In the genomic region with DNA sequence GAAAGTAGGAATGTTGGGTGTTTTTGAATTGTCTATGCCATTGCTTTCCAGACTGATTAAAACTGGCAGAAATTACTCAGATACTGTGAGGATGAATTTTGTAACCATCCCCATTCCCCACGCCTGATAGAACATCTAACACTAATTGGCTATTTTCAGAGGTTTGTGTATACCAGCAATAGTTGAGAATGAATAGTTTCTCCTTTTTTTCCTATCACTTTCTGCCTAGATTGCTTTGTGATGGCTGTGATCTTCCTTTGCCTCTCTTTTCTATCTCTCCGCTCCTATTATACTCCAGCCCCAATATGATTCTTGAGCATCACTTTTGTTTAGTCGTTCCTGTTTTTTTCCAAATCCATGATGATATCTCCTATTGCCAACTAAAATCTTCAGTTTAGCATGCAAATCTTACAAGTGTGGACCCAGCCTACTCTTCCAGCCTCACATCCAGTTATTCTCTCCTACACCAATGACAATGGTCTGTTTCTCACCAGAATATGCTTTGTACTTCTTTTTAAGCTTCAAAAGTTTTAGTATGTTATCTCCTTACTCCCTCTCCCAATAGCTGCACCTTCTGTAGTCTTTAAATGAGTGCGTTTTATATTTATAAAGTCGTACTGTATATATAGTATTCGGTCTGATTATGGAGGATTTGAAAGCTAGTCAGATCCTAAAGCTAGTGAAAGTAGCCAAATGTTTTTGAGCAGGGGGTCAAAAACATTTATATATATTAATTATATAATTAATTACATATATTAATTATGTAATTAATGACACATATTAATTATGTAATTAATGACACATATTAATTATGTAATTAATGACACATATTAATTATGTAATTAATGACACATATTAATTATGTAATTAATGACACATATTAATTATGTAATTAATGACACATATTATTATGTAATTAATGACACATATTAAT, we compare ENCODE assay signal across 16 cellular contexts. TPM values are rescaled to one million over a fixed set of nuclear protein-coding genes. Genes with fewer than 3 reads are reported as not detected.
A peak's percentile ranks its signal among the peaks of the same experiment; 100 is the strongest.
DNase-seq lines count a peak whose midpoint lies in the region; ATAC-seq and TF ChIP-seq lines count a peak whose summit lies in the region.
"Had no signal": no experiment of that assay in that cellular context is flagged by ENCODE, and none has a peak within 500 bp of the region (broad histone marks: within the 10 kb centered on the region; RNA-seq: fewer than 3 reads in every experiment).

No MANE protein-coding gene starts in this region.

- H3K4me3 Mint-ChIP-seq in MCF 10A (ENCODE audit: unreplicated experiment): no peak overlapping the region
- H3K4me3 Mint-ChIP-seq: central memory CD8-positive, alpha-beta T cell; nephron had no signal

- DNase-seq in DMS114 treated with DMSO at 0.1 percent for 48 hours (lab: John Stamatoyannopoulos, UW; ENCODE audit: unreplicated experiment) (peak; percentile 61), HT1080 (ENCODE audit: low read depth) (peak; percentile 5), MCF 10A (ENCODE audit: unreplicated experiment) (no peak), COR-L47 (lab: John Stamatoyannopoulos, UW) (no peak)
- no peak for DNase-seq in activated CD4-positive, alpha-beta T cell treated with anti-CD3 and anti-CD28 coated beads, Interleukin-2, amount 50 U/mL, for 4 hours
- DNase-seq: activated CD4-positive, alpha-beta T cell treated with anti-CD3 and anti-CD28 coated beads, Interleukin-2, amount 50 U/mL, for 1 hour; activated effector memory CD4-positive, alpha-beta T cell treated with anti-CD3 and anti-CD28 coated beads, Interleukin-2, amount 50 U/mL, for 16 hours; C1 segment of cervical spinal cord; heart right ventricle; NCI-H1436; sigmoid colon had no signal

- no peak for TF ChIP-seq EP300 in gastroesophageal sphincter (IDR thresholded peaks at IDR 0.05)

- H3K9me3 Mint-ChIP-seq in MCF 10A (ENCODE audit: unreplicated experiment): peaks cover 9% of the 10 kb centered on the region
- H3K9me3 Mint-ChIP-seq: central memory CD8-positive, alpha-beta T cell had no signal

- WGBS in gastroesophageal sphincter (ENCODE audit: low coverage in 1 of 2), 2 donors: 66 to 87% methylated on average over 6 of the region's 6 CpGs

- no peak overlapping the region for H3K4me3 ChIP-seq in gastroesophageal sphincter
- H3K4me3 ChIP-seq: heart right ventricle, sigmoid colon had no signal

- CTCF ChIA-PET in MCF 10A (lab: Yijun Ruan, JAX): interaction anchor here (1.8 to 2.0 kb wide), 2 partner anchors 12 to 275 kb away, joined by 4 to 6 read pairs; no protein-coding TSS in a partner anchor

- H3K4me1 Mint-ChIP-seq in MCF 10A (ENCODE audit: insufficient read depth, unreplicated experiment): peaks cover 25% of the 10 kb centered on the region
- H3K4me1 Mint-ChIP-seq: central memory CD8-positive, alpha-beta T cell; nephron had no signal

- H3K4me1 ChIP-seq in gastroesophageal sphincter: peaks cover 2 to 20% (median 2%) of the 10 kb centered on the region in 3 donors

- H3K9me3 ChIP-seq in gastroesophageal sphincter: peaks cover 0 to 3% (median 0%) of the 10 kb centered on the region in 3 donors
- H3K9me3 ChIP-seq: sigmoid colon had no signal

- H3K27me3 Mint-ChIP-seq in MCF 10A (ENCODE audit: insufficient read depth, unreplicated experiment): no peaks in the 10 kb centered on the region

- no peak overlapping the region for H3K27ac Mint-ChIP-seq in MCF 10A (ENCODE audit: low read depth, unreplicated experiment)

- no peaks in the 10 kb centered on the region for H3K36me3 Mint-ChIP-seq in MCF 10A (ENCODE audit: insufficient read depth, unreplicated experiment)

- intact Hi-C loops in MCF 10A (cut with micrococcal nuclease): no loop called here

- no TSS peak for BruUV-seq in MCF 10A (replicated peaks; lab: Mats Ljungman, UMichigan)

- H3K27ac ChIP-seq in gastroesophageal sphincter: no peak overlapping the region
- H3K27ac ChIP-seq: heart right ventricle, sigmoid colon had no signal

- TF ChIP-seq CTCF in gastroesophageal sphincter (IDR thresholded peaks at IDR 0.05) (no peak), MCF 10A (IDR thresholded peaks at IDR 0.05; ENCODE audit: unreplicated experiment) (no peak)

- POLR2A ChIA-PET in MCF 10A (lab: Yijun Ruan, JAX): interaction anchor here (1.0 kb wide), 3 partner anchors 19 to 43 kb away, joined by 4 read pairs; no protein-coding TSS in a partner anchor

- no peak for TF ChIP-seq POLR2A in gastroesophageal sphincter (IDR thresholded peaks at IDR 0.05)

- ATAC-seq in SK-N-SH treated with all-trans-retinoic acid at 6 μM for 48 hours: peak; percentile 78
- ATAC-seq in gastroesophageal sphincter: peak; percentile 71
- ATAC-seq in GM21717 (IDR thresholded peaks at IDR 0.05; ENCODE audit: unreplicated experiment): no peak
- ATAC-seq: heart right ventricle had no signal

- H3K27me3 ChIP-seq in gastroesophageal sphincter: no peaks in the 10 kb centered on the region
- H3K27me3 ChIP-seq: heart right ventricle, sigmoid colon had no signal

- no peaks in the 10 kb centered on the region for H3K36me3 ChIP-seq in gastroesophageal sphincter
- H3K36me3 ChIP-seq: heart right ventricle, sigmoid colon had no signal

TF ChIP-seq in SK-N-SH treated with all-trans-retinoic acid at 6 μM for 48 hours, 23 proteins besides CTCF, POLR2A, EP300 and RAD21:
- TF ChIP-seq BACH2 (CRISPR knock-in tag; IDR thresholded peaks at IDR 0.05; ENCODE audit: borderline replicate concordance): no peak
- TF ChIP-seq SNAI2 (CRISPR knock-in tag; IDR thresholded peaks at IDR 0.05): no peak
- no peak for TF ChIP-seq ESRRG (CRISPR knock-in tag; IDR thresholded peaks at IDR 0.05)
- TF ChIP-seq CSDC2 (CRISPR knock-in tag; IDR thresholded peaks at IDR 0.05): no peak
- TF ChIP-seq ARNTL (CRISPR knock-in tag; IDR thresholded peaks at IDR 0.05; ENCODE audit: borderline replicate concordance, low read depth): no peak
- TF ChIP-seq GLIS3 (CRISPR knock-in tag; IDR thresholded peaks at IDR 0.05): no peak
- no peak for TF ChIP-seq ZNF565 (CRISPR knock-in tag; conservative IDR thresholded peaks at IDR 0.05; ENCODE audit: low read depth)
- TF ChIP-seq, protein P1, sequence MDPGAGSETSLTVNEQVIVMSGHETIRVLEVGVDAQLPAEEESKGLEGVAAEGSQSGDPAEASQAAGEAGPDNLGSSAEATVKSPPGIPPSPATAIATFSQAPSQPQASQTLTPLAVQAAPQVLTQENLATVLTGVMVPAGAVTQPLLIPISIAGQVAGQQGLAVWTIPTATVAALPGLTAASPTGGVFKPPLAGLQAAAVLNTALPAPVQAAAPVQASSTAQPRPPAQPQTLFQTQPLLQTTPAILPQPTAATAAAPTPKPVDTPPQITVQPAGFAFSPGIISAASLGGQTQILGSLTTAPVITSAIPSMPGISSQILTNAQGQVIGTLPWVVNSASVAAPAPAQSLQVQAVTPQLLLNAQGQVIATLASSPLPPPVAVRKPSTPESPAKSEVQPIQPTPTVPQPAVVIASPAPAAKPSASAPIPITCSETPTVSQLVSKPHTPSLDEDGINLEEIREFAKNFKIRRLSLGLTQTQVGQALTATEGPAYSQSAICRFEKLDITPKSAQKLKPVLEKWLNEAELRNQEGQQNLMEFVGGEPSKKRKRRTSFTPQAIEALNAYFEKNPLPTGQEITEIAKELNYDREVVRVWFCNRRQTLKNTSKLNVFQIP (CRISPR knock-in tag; IDR thresholded peaks at IDR 0.05; ENCODE audit: borderline replicate concordance, low read depth): no peak

RNA-seq across cellular contexts. Expression of gene MAGI3, which starts 25.2 kb away (rescaled TPM):
- 6.4 and 7.8 TPM in 2 replicates for total RNA-seq in HT1080 (2014; rRNA removed; shearing (Covaris generic))
- 3.4 and 4.6 TPM in 2 replicates for polyA plus RNA-seq in HT1080 (2015; cell fraction: cytosol; rRNA removed)
- polyA plus RNA-seq in HT1080 (2015; cell fraction: nucleus; rRNA removed): 5.4 and 6.0 TPM in 2 replicates
- total RNA-seq in gastroesophageal sphincter: 10 to 100 TPM; 18.2 to 26.6 (median 22.7) TPM
- 12.8 and 14.3 TPM in 2 replicates for total RNA-seq in MCF 10A (2022)

Comparison
In these comparisons a context has a peak if more than half of its experiments do, and no peak if none do; other contexts are left out.
1. DNase-seq: peak in DMS114 treated with DMSO at 0.1 percent for 48 hours (single experiment) and HT1080 (single experiment); none in MCF 10A (single experiment), activated CD4-positive, alpha-beta T cell treated with anti-CD3 and anti-CD28 coated beads, Interleukin-2, amount 50 U/mL, for 4 hours (0 of 2) and COR-L47 (single experiment).